ENCODE assay signal across 2 cellular contexts in the genomic region with DNA sequence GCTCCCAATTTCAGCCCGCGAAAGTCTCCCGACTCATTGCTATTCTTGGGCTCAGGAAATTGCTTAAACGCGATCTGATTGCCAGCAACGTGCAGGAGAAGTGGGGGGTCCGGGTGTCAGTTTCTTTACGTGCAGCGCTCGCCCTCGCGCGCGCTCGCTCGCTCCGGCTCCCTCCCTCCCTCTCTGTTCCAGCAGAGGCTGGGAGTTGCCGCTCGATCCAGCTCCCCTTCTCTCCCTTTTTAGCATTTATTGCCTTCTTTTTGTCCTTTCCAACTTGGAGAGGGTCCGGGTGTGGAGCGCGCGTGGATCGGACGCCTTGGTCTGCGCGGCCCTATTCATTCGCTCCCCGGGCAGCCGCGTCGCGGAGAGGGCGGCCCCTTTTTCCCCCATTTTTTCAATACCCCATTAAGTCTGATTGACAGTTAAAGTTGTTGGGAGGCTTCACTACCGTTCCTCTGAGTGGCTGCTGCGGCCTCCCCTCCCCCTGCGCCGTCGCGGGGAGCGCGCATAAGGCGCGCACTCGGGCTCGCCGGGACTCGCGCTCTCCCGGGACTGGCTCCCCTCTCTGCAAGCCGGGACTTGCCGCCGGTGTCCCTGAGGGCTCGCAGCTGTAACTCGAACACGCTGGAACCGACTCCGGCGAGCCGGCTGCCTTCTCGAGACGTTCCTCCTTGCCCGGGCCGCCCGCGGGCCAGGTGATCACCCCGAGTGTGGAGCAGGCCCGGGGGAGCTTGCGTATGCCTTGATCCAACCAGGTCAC.
TF ChIP-seq lines count a peak whose summit lies in the region.

A gene with protein sequence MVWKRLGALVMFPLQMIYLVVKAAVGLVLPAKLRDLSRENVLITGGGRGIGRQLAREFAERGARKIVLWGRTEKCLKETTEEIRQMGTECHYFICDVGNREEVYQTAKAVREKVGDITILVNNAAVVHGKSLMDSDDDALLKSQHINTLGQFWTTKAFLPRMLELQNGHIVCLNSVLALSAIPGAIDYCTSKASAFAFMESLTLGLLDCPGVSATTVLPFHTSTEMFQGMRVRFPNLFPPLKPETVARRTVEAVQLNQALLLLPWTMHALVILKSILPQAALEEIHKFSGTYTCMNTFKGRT (minus strand): TSS at position 310 of the 760 bp plus-strand sequence. CDS start 862 bp downstream, outside the sequence.

TF ChIP-seq in IMR-90, 13 proteins besides CTCF, POLR2A, EP300 and RAD21:
- peak; percentile 62 for TF ChIP-seq BHLHE40 (IDR thresholded peaks at IDR 0.05; ENCODE audit: low read depth, low read length)
- TF ChIP-seq CEBPB (IDR thresholded peaks at IDR 0.05; ENCODE audit: low read depth, low read length) = no peak
- TF ChIP-seq MAFK (IDR thresholded peaks at IDR 0.05; ENCODE audit: low read depth, low read length) = no peak
- TF ChIP-seq, protein P1, sequence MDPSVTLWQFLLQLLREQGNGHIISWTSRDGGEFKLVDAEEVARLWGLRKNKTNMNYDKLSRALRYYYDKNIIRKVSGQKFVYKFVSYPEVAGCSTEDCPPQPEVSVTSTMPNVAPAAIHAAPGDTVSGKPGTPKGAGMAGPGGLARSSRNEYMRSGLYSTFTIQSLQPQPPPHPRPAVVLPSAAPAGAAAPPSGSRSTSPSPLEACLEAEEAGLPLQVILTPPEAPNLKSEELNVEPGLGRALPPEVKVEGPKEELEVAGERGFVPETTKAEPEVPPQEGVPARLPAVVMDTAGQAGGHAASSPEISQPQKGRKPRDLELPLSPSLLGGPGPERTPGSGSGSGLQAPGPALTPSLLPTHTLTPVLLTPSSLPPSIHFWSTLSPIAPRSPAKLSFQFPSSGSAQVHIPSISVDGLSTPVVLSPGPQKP (IDR thresholded peaks at IDR 0.05; ENCODE audit: borderline replicate concordance, low read depth, low read length) = no peak
- TF ChIP-seq, protein P2, sequence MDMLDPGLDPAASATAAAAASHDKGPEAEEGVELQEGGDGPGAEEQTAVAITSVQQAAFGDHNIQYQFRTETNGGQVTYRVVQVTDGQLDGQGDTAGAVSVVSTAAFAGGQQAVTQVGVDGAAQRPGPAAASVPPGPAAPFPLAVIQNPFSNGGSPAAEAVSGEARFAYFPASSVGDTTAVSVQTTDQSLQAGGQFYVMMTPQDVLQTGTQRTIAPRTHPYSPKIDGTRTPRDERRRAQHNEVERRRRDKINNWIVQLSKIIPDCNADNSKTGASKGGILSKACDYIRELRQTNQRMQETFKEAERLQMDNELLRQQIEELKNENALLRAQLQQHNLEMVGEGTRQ (IDR thresholded peaks at IDR 0.05; ENCODE audit: low read depth, low read length) = no peak
- no peak for TF ChIP-seq MXI1 (IDR thresholded peaks at IDR 0.05; ENCODE audit: borderline replicate concordance, low read depth, low read length)
- no peak for TF ChIP-seq SMC3 (IDR thresholded peaks at IDR 0.05; ENCODE audit: low read depth, low read length)
- no peak for TF ChIP-seq FOS (IDR thresholded peaks at IDR 0.05; ENCODE audit: low read depth, low read length)
- no peak for TF ChIP-seq RCOR1 (IDR thresholded peaks at IDR 0.05; ENCODE audit: insufficient replicate concordance, low read length)
- TF ChIP-seq RFX5 (IDR thresholded peaks at IDR 0.05; ENCODE audit: low read depth, low read length) = no peak
- no peak for TF ChIP-seq NFE2L2 (IDR thresholded peaks at IDR 0.05; ENCODE audit: low read depth, low read length)
- TF ChIP-seq CHD1 (IDR thresholded peaks at IDR 0.05; ENCODE audit: low read depth, low read length) = no peak
- TF ChIP-seq MAZ (IDR thresholded peaks at IDR 0.05; ENCODE audit: borderline replicate concordance, low read depth, low read length) = peak; percentile 75; the same call in 1 of the 2 replicates

TF ChIP-seq in SK-N-SH, 30 proteins besides CTCF, POLR2A, EP300 and RAD21:
- no peak for TF ChIP-seq EZH2phosphoT487 (IDR thresholded peaks at IDR 0.05; ENCODE audit: borderline replicate concordance, low read depth)
